Comparison of ENCODE assay signal across 7 cellular contexts in genomic region chr1:39845569-39846566, GRCh38. TPM values are rescaled to one million over a fixed set of nuclear protein-coding genes. Genes with fewer than 3 reads are reported as not detected.
DNase-seq lines count a peak whose midpoint lies in the region; FAIRE-seq and TF ChIP-seq lines count a peak whose summit lies in the region.

No MANE protein-coding gene starts in this region.

- no peak for TF ChIP-seq CTCF in OCI-LY7 (conservative IDR thresholded peaks at IDR 0.05; ENCODE audit: low read length)
- TF ChIP-seq CTCF in fibroblast of mammary gland (conservative IDR thresholded peaks at IDR 0.05; ENCODE audit: control insufficient read depth, insufficient read depth, low read depth, low read length), result no peak
- TF ChIP-seq CTCF in osteoblast (IDR thresholded peaks at IDR 0.05; ENCODE audit: extremely low read depth, low read depth, low read length), result no peak

- peaks cover 60% of the 10 kb centered on the region for H3K4me1 Mint-ChIP-seq in activated T-cell treated with anti-CD3 and anti-CD28 coated beads, Interleukin-2, amount 50 U/mL, for 24 hours (ENCODE audit: low read depth)

- intact Hi-C loops in OCI-LY7 (cut with micrococcal nuclease; ENCODE audit: unreplicated experiment), result no loop called here

- no peaks in the 10 kb centered on the region for H3K9me2 ChIP-seq in OCI-LY7 (ENCODE audit: insufficient read depth, low read length)

- DNase-seq in GM19239 (ENCODE audit: insufficient read length, low spot score) (peak; percentile 2), HuH-7 (ENCODE audit: low spot score) (peak; percentile 55), OCI-LY7 (ENCODE audit: low spot score) (peak; percentile 37), fibroblast of mammary gland (ENCODE audit: low read depth) (peak; percentile 68), osteoblast (ENCODE audit: insufficient read length, low spot score, missing footprints) (peak; percentile 68), superior temporal gyrus (ENCODE audit: extremely low spot score) (peak; percentile 66)
- DNase-seq in activated T-cell treated with anti-CD3 and anti-CD28 coated beads, Interleukin-2, amount 50 U/mL, for 24 hours, result peak; percentile 79

- H3K9me3 Mint-ChIP-seq in activated T-cell treated with anti-CD3 and anti-CD28 coated beads, Interleukin-2, amount 50 U/mL, for 24 hours, result no peaks in the 10 kb centered on the region

- POLR2A ChIA-PET in OCI-LY7 (lab: Charles Lee), result interaction anchor here (0.5 to 2.0 kb wide), 3 partner anchors 11 to 687 kb away, joined by 3 to 9 read pairs (median 4); no protein-coding TSS in a partner anchor

- peak; percentile 67 for FAIRE-seq in GM19239 (lab: Jason Lieb, UNC)

- H3K4me3 Mint-ChIP-seq in activated T-cell treated with anti-CD3 and anti-CD28 coated beads, Interleukin-2, amount 50 U/mL, for 24 hours, result peak overlapping the region; percentile 18

- BruUV-seq in OCI-LY7 (replicated peaks; lab: Mats Ljungman, UMichigan), result no TSS peak

- no peaks in the 10 kb centered on the region for H3K27me3 Mint-ChIP-seq in activated T-cell treated with anti-CD3 and anti-CD28 coated beads, Interleukin-2, amount 50 U/mL, for 24 hours

- no peaks in the 10 kb centered on the region for H3K79me2 ChIP-seq in OCI-LY7 (ENCODE audit: insufficient read depth, low read depth, low read length)
- peaks cover 2% of the 10 kb centered on the region for H3K79me2 ChIP-seq in osteoblast (ENCODE audit: insufficient read depth, low read length)

- peaks cover 94% of the 10 kb centered on the region for H3K36me3 Mint-ChIP-seq in activated T-cell treated with anti-CD3 and anti-CD28 coated beads, Interleukin-2, amount 50 U/mL, for 24 hours (ENCODE audit: low read depth)

- no peak overlapping the region for H3K4me3 ChIP-seq in OCI-LY7 (ENCODE audit: low read depth, low read length, poor library complexity, severe bottlenecking)
- H3K4me3 ChIP-seq in fibroblast of mammary gland (ENCODE audit: control insufficient read depth, low read depth, low read length), result no peak overlapping the region
- peak overlapping the region; percentile 4 for H3K4me3 ChIP-seq in osteoblast (ENCODE audit: insufficient read depth, low read length)

- no peak overlapping the region for H3K27ac ChIP-seq in OCI-LY7 (ENCODE audit: low read depth, low read length, poor library complexity, severe bottlenecking)
- H3K27ac ChIP-seq in osteoblast (ENCODE audit: low read depth, low read length), result peak overlapping the region; percentile 51

- peak overlapping the region; percentile 87 for H3K27ac Mint-ChIP-seq in activated T-cell treated with anti-CD3 and anti-CD28 coated beads, Interleukin-2, amount 50 U/mL, for 24 hours

- H3K4me2 ChIP-seq in OCI-LY7 (ENCODE audit: low read length), result peak overlapping the region; percentile 27
- peak overlapping the region; percentile 50 for H3K4me2 ChIP-seq in osteoblast (ENCODE audit: insufficient read depth, low read length)

- H3K9me3 ChIP-seq in OCI-LY7 (ENCODE audit: low read length) (no peaks in the 10 kb centered on the region), osteoblast (ENCODE audit: low read depth, low read length) (no peaks in the 10 kb centered on the region)

- no peaks in the 10 kb centered on the region for H3K27me3 ChIP-seq in osteoblast (ENCODE audit: insufficient read depth, low read length)

- H4K20me1 ChIP-seq in OCI-LY7 (ENCODE audit: insufficient read depth, low read length), result no peaks in the 10 kb centered on the region
- peaks cover 32% of the 10 kb centered on the region for H4K20me1 ChIP-seq in osteoblast (ENCODE audit: insufficient read depth, low read length)

- H3K4me1 ChIP-seq in OCI-LY7 (ENCODE audit: insufficient read depth, low read length, poor library complexity, severe bottlenecking), result peaks cover 17% of the 10 kb centered on the region
- H3K4me1 ChIP-seq in osteoblast (ENCODE audit: insufficient read depth, low read length), result peaks cover 17% of the 10 kb centered on the region

- H2AFZ ChIP-seq in OCI-LY7 (ENCODE audit: low read length) (no peak overlapping the region), osteoblast (ENCODE audit: low read length) (no peak overlapping the region)

- CTCF ChIA-PET in OCI-LY7 (lab: Charles Lee; ENCODE audit: unreplicated experiment), result no interaction called here

- H3K36me3 ChIP-seq in OCI-LY7 (ENCODE audit: insufficient read depth, low read length), result peaks cover 80% of the 10 kb centered on the region
- H3K36me3 ChIP-seq in osteoblast (ENCODE audit: insufficient read depth, low read length), result peaks cover 69% of the 10 kb centered on the region

RNA-seq across cellular contexts. Expression of gene TRIT1, which starts 37.4 kb away (rescaled TPM):
- 24.8 and 29.6 TPM in 2 replicates for total RNA-seq in OCI-LY7 (2014; rRNA removed; shearing (Covaris generic))
- total RNA-seq in OCI-LY7 (2022) (22.6 and 22.9 TPM in 2 replicates), osteoblast (25.3 and 29.3 TPM in 2 replicates)

RNA-seq across cellular contexts. Expression of gene MYCL, which starts 55.8 kb away (rescaled TPM):
- total RNA-seq in OCI-LY7 (2014; rRNA removed; shearing (Covaris generic)), result 0.41 and 1.6 TPM in 2 replicates
- 1.0 and 1.3 TPM in 2 replicates for total RNA-seq in OCI-LY7 (2022)
- total RNA-seq in osteoblast, result 0.72 and 0.88 TPM in 2 replicates

RNA-seq across cellular contexts. Expression of gene BMP8B, which starts 57.2 kb away (rescaled TPM):
- 0.05 TPM in 1 of 2 replicates, not detected in the other for total RNA-seq in OCI-LY7 (2014; rRNA removed; shearing (Covaris generic))
- total RNA-seq in OCI-LY7 (2022) (0.24 and 0.34 TPM in 2 replicates), osteoblast (0.29 and 0.36 TPM in 2 replicates)

Comparison
In these comparisons a context has a peak if more than half of its experiments do, and no peak if none do; other contexts are left out.
1. DNase-seq: peak in every context shown above with its lines; median percentile 79 in activated T-cell treated with anti-CD3 and anti-CD28 coated beads, Interleukin-2, amount 50 U/mL, for 24 hours; 68 in fibroblast of mammary gland; 68 in osteoblast; 66 in superior temporal gyrus; 55 in HuH-7; 37 in OCI-LY7; 2 in GM19239.